Comparison of ENCODE assay signal across 13 cellular contexts in the genomic region with DNA sequence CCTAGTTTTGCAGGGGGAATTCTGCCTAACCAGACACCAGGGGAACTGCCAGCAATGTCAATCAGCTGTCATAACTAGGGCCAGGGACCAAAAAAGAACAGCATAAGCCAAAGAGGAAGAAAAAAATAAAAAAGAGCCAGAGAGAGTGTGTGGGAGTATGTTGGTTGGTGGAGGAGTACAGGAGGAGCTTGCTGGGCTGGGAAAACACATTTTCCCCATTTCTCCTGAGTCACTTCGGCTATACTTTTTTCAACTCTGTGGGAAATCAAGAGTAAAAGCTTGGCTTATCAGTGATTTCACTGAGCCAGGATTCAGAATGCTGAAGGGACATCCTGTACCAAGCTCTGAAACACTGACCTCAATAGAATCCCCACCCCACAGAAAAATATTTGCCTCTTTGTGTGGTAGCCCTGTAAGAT.
DNase-seq lines count a peak whose midpoint lies in the region; ATAC-seq and TF ChIP-seq lines count a peak whose summit lies in the region.
"Had no signal": no experiment of that assay in that cellular context is flagged by ENCODE, and none has a peak within 500 bp of the region (broad histone marks: within the 10 kb centered on the region; RNA-seq: fewer than 3 reads in every experiment).

No MANE protein-coding gene starts in this region.

- no peak overlapping the region for H4K91ac ChIP-seq in trophoblast cell (ENCODE audit: low read depth, low read length)

- 10 to 16% methylated on average over 1 of the region's 1 CpG for WGBS in heart right ventricle, 2 donors
- no CpG with 5 or more reads among the region's 1 CpG for WGBS in trophoblast cell (ENCODE audit: extremely low coverage, insufficient coverage, insufficient read length)

- no peak overlapping the region for H3K14ac ChIP-seq in trophoblast cell (ENCODE audit: low read length)

- H3K36me3 ChIP-seq in heart right ventricle (no peaks in the 10 kb centered on the region), trophoblast cell (ENCODE audit: control insufficient read depth in 1 of 2, insufficient read depth in 2 of 2, low read length in 2 of 2) (no peaks in the 10 kb centered on the region)
- H3K36me3 ChIP-seq: BE2C had no signal

- H3K4me1 ChIP-seq in heart right ventricle (peaks cover 8 to 67% (median 44%) of the 10 kb centered on the region in 9 donors), trophoblast cell (ENCODE audit: control insufficient read depth in 1 of 2, insufficient read depth in 2 of 2, low read length in 2 of 2) (peaks cover 4% of the 10 kb centered on the region in 2 experiments)

- peaks cover 4% of the 10 kb centered on the region for H3K36me3 Mint-ChIP-seq in natural killer cell treated with Interleukin-12 subunit alpha and Interleukin-12 subunit beta and Interleukin-15 and Interleukin-18, amount 100 ng/mL, for 72 hours

- no peak overlapping the region for H2BK120ac ChIP-seq in trophoblast cell (ENCODE audit: insufficient read depth, low read length, poor library complexity)

- H3K27me3 ChIP-seq in heart right ventricle (no peaks in the 10 kb centered on the region), trophoblast cell (ENCODE audit: insufficient read depth, low read length) (no peaks in the 10 kb centered on the region)
- H3K27me3 ChIP-seq: BE2C had no signal

- H3K9me3 Mint-ChIP-seq in natural killer cell treated with Interleukin-12 subunit alpha and Interleukin-12 subunit beta and Interleukin-15 and Interleukin-18, amount 100 ng/mL, for 72 hours: peaks cover 4% of the 10 kb centered on the region

- no peak overlapping the region for H3K23ac ChIP-seq in trophoblast cell (ENCODE audit: low read length)

- ATAC-seq in heart right ventricle (peak; percentile 75 to 96 (median 94)), HG03139 (IDR thresholded peaks at IDR 0.05; ENCODE audit: unreplicated experiment) (no peak)
- no peak for ATAC-seq in natural killer cell treated with Interleukin-12 subunit alpha and Interleukin-12 subunit beta and Interleukin-15 and Interleukin-18, amount 100 ng/mL, for 72 hours
- ATAC-seq: HCT116 had no signal

- intact Hi-C loops in heart right ventricle (cut with DNase I): loop anchor here in 7 of 10 donors (1.0 to 10.0 kb wide), 6 partner anchors 18 to 166 kb away; partner anchors contain the start of gene DPH6 (in 6 of the 7)

- H2AFZ ChIP-seq in trophoblast cell (ENCODE audit: insufficient read depth, low read length, poor library complexity): no peak overlapping the region

- no peak overlapping the region for H3K4me3 Mint-ChIP-seq in natural killer cell treated with Interleukin-12 subunit alpha and Interleukin-12 subunit beta and Interleukin-15 and Interleukin-18, amount 100 ng/mL, for 72 hours

- no peaks in the 10 kb centered on the region for H3K9me3 ChIP-seq in heart right ventricle
- H3K9me3 ChIP-seq in trophoblast cell (ENCODE audit: insufficient read depth, low read depth, low read length): no peaks in the 10 kb centered on the region
- H3K9me3 ChIP-seq: BE2C had no signal

- H3K27ac Mint-ChIP-seq in natural killer cell treated with Interleukin-12 subunit alpha and Interleukin-12 subunit beta and Interleukin-15 and Interleukin-18, amount 100 ng/mL, for 72 hours: no peak overlapping the region

- in situ Hi-C loops in astrocyte of the cerebellum (cut with HindIII; ENCODE audit: low sequenced_read_pairs): no loop called here

- H3K27ac ChIP-seq in heart right ventricle: peak overlapping the region; percentile 59 to 91 (median 82)
- peak overlapping the region; percentile 34 for H3K27ac ChIP-seq in trophoblast cell (ENCODE audit: low read depth, low read length)

- H2BK5ac ChIP-seq in trophoblast cell (ENCODE audit: low read depth, low read length, poor library complexity): no peak overlapping the region

- no peak overlapping the region for H3K4me2 ChIP-seq in trophoblast cell (ENCODE audit: low read length)

- no peak for TF ChIP-seq CTCF in AG10803 (conservative IDR thresholded peaks at IDR 0.05; ENCODE audit: low read length)
- TF ChIP-seq CTCF in astrocyte of the cerebellum (IDR thresholded peaks at IDR 0.05; ENCODE audit: low read depth, low read length, missing control alignments): no peak
- no peak for TF ChIP-seq CTCF in heart right ventricle (IDR thresholded peaks at IDR 0.05)

- peaks cover 2 to 20% of the 10 kb centered on the region in 2 donors for H3K27me3 Mint-ChIP-seq in natural killer cell treated with Interleukin-12 subunit alpha and Interleukin-12 subunit beta and Interleukin-15 and Interleukin-18, amount 100 ng/mL, for 72 hours

- no peaks in the 10 kb centered on the region for H3K79me1 ChIP-seq in trophoblast cell (ENCODE audit: low read length)

- no peak overlapping the region for H2AK5ac ChIP-seq in trophoblast cell (ENCODE audit: low read length)

- DNase-seq in AG10803 (ENCODE audit: low read depth) (peak; percentile 36), astrocyte of the cerebellum (ENCODE audit: low read depth) (peak; percentile 69), heart right ventricle (no peak), trophoblast cell (no peak), NCI-H1417 treated with DMSO at 0.1 percent for 48 hours (lab: John Stamatoyannopoulos, UW) (no peak)
- no peak for DNase-seq in activated CD4-positive, alpha-beta T cell treated with anti-CD3 and anti-CD28 coated beads, Interleukin-2, amount 50 U/mL, for 1 hour
- no peak for DNase-seq in natural killer cell treated with Interleukin-12 subunit alpha and Interleukin-12 subunit beta and Interleukin-15 and Interleukin-18, amount 100 ng/mL, for 72 hours (ENCODE audit: low spot score)
- DNase-seq: activated gamma-delta T cell treated with Interleukin-2 at 50 U/mL for 16 hours, BE2C, NCI-H69, small intestine had no signal

- no peak overlapping the region for H3K4me3 ChIP-seq in AG10803 (ENCODE audit: low read length)
- no peak overlapping the region for H3K4me3 ChIP-seq in astrocyte of the cerebellum (ENCODE audit: low read depth, low read length)
- H3K4me3 ChIP-seq in heart right ventricle: peak overlapping the region in 1 of 10 donors; percentile 10
- H3K4me3 ChIP-seq in trophoblast cell (ENCODE audit: low read depth, low read length): no peak overlapping the region

- H2BK12ac ChIP-seq in trophoblast cell (ENCODE audit: low read length): no peak overlapping the region

- H3K4ac ChIP-seq in trophoblast cell (ENCODE audit: low read depth, low read length): no peak overlapping the region

- H4K8ac ChIP-seq in trophoblast cell (ENCODE audit: low read depth, low read length): no peak overlapping the region

- H4K12ac ChIP-seq in trophoblast cell (ENCODE audit: low read depth, low read length): no peak overlapping the region

- H3K4me1 Mint-ChIP-seq in natural killer cell treated with Interleukin-12 subunit alpha and Interleukin-12 subunit beta and Interleukin-15 and Interleukin-18, amount 100 ng/mL, for 72 hours (ENCODE audit: low read depth in 2 of 2): no peaks in the 10 kb centered on the region

- no peak overlapping the region for H3K18ac ChIP-seq in trophoblast cell (ENCODE audit: low read length)

- no peak overlapping the region for H3K9ac ChIP-seq in trophoblast cell (ENCODE audit: low read length)

- H3K79me2 ChIP-seq in trophoblast cell (ENCODE audit: control insufficient read depth, insufficient read depth, low read length, poor library complexity): no peaks in the 10 kb centered on the region

Comparison
In these comparisons a context has a peak if more than half of its experiments do, and no peak if none do; other contexts are left out.
1. DNase-seq: peak in AG10803 (single experiment) and astrocyte of the cerebellum (single experiment); none in heart right ventricle (0 of 2), trophoblast cell (0 of 2), activated CD4-positive, alpha-beta T cell treated with anti-CD3 and anti-CD28 coated beads, Interleukin-2, amount 50 U/mL, for 1 hour (single experiment), NCI-H1417 treated with DMSO at 0.1 percent for 48 hours (single experiment) and natural killer cell treated with Interleukin-12 subunit alpha and Interleukin-12 subunit beta and Interleukin-15 and Interleukin-18, amount 100 ng/mL, for 72 hours (single experiment).
2. ATAC-seq: peak in heart right ventricle (8 of 8); none in natural killer cell treated with Interleukin-12 subunit alpha and Interleukin-12 subunit beta and Interleukin-15 and Interleukin-18, amount 100 ng/mL, for 72 hours (0 of 2) and HG03139 (single experiment).